Comparison of ENCODE assay signal across 23 cellular contexts in genomic region chr15:100253640-100254039, GRCh38.
A peak's percentile ranks its signal among the peaks of the same experiment; 100 is the strongest.
DNase-seq lines count a peak whose midpoint lies in the region; ATAC-seq lines count a peak whose summit lies in the region.
"Had no signal": no experiment of that assay in that cellular context is flagged by ENCODE, and none has a peak within 500 bp of the region (broad histone marks: within the 10 kb centered on the region; RNA-seq: fewer than 3 reads in every experiment).

No MANE protein-coding gene starts in this region.

- in situ Hi-C loops in SK-MEL-5 (cut with HindIII; ENCODE audit: low pct_unique_long_range_greater_than_20kb, low sequenced_read_pairs), result no loop called here

- CTCF ChIA-PET in activated CD4-positive, alpha-beta T cell treated with anti-CD3 and anti-CD28 coated beads for 36 hours (lab: Charles Lee), result no interaction called here

- H3K4me3 Mint-ChIP-seq in activated CD4-positive, alpha-beta T cell treated with anti-CD3 and anti-CD28 coated beads for 36 hours, result no peak overlapping the region
- H3K4me3 Mint-ChIP-seq in activated CD4-positive, alpha-beta T cell treated with anti-CD3 and anti-CD28 coated beads, Interleukin-2, amount 10 ng/mL, durations not matched to agents 24 days and 14 days, result no peak overlapping the region
- H3K4me3 Mint-ChIP-seq: CD4-positive, CD25-positive, alpha-beta regulatory T cell; IgD-negative memory B cell had no signal

- H3K27me3 Mint-ChIP-seq in activated CD4-positive, alpha-beta T cell treated with anti-CD3 and anti-CD28 coated beads for 36 hours, result no peaks in the 10 kb centered on the region
- no peaks in the 10 kb centered on the region for H3K27me3 Mint-ChIP-seq in activated CD4-positive, alpha-beta T cell treated with anti-CD3 and anti-CD28 coated beads, Interleukin-2, amount 10 ng/mL, durations not matched to agents 24 days and 14 days
- H3K27me3 Mint-ChIP-seq: CD4-positive, CD25-positive, alpha-beta regulatory T cell had no signal

- H3K9ac ChIP-seq in BLaER1, result no peak overlapping the region

- peaks cover 11% of the 10 kb centered on the region for H3K4me1 ChIP-seq in BLaER1
- H3K4me1 ChIP-seq: BE2C, SJCRH30 had no signal

- H3K4me2 ChIP-seq in BLaER1, result peak overlapping the region; percentile 37; the same call in 1 of the 2 replicates

- H3K36me3 Mint-ChIP-seq in activated CD4-positive, alpha-beta T cell treated with anti-CD3 and anti-CD28 coated beads for 36 hours (ENCODE audit: low read depth), result peaks cover 9% of the 10 kb centered on the region
- H3K36me3 Mint-ChIP-seq in activated CD4-positive, alpha-beta T cell treated with anti-CD3 and anti-CD28 coated beads, Interleukin-2, amount 10 ng/mL, durations not matched to agents 24 days and 14 days (ENCODE audit: low read depth), result no peaks in the 10 kb centered on the region
- H3K36me3 Mint-ChIP-seq: IgD-negative memory B cell had no signal

- H3K9me3 Mint-ChIP-seq in activated CD4-positive, alpha-beta T cell treated with anti-CD3 and anti-CD28 coated beads for 36 hours (ENCODE audit: low read depth), result no peaks in the 10 kb centered on the region
- H3K9me3 Mint-ChIP-seq in activated CD4-positive, alpha-beta T cell treated with anti-CD3 and anti-CD28 coated beads, Interleukin-2, amount 10 ng/mL, durations not matched to agents 24 days and 14 days, result no peaks in the 10 kb centered on the region
- H3K9me3 Mint-ChIP-seq: IgD-negative memory B cell had no signal

- H3K27ac Mint-ChIP-seq in activated CD4-positive, alpha-beta T cell treated with anti-CD3 and anti-CD28 coated beads for 36 hours, result no peak overlapping the region
- H3K27ac Mint-ChIP-seq in activated CD4-positive, alpha-beta T cell treated with anti-CD3 and anti-CD28 coated beads, Interleukin-2, amount 10 ng/mL, durations not matched to agents 24 days and 14 days, result no peak overlapping the region
- H3K27ac Mint-ChIP-seq: CD4-positive, CD25-positive, alpha-beta regulatory T cell; IgD-negative memory B cell had no signal

- no peak overlapping the region for H3K27ac ChIP-seq in BLaER1
- H3K27ac ChIP-seq: 22Rv1, HL-60, SJCRH30 had no signal

- H3K36me3 ChIP-seq in BLaER1, result no peaks in the 10 kb centered on the region
- H3K36me3 ChIP-seq: SJCRH30 had no signal

- no peak overlapping the region for H3K4me3 ChIP-seq in BLaER1
- H3K4me3 ChIP-seq: SJCRH30 had no signal

- H4K20me1 ChIP-seq in BLaER1, result no peaks in the 10 kb centered on the region

- peak; percentile 47 for ATAC-seq in activated CD4-positive, alpha-beta T cell treated with anti-CD3 and anti-CD28 coated beads for 36 hours
- ATAC-seq in HG03432 (IDR thresholded peaks at IDR 0.05; ENCODE audit: unreplicated experiment) (no peak), HG03571 (IDR thresholded peaks at IDR 0.05; ENCODE audit: unreplicated experiment) (no peak), HG02623 (IDR thresholded peaks at IDR 0.05; ENCODE audit: unreplicated experiment) (no peak)
- ATAC-seq: PC-3 had no signal

- intact Hi-C loops in activated CD4-positive, alpha-beta T cell treated with anti-CD3 and anti-CD28 coated beads for 36 hours (cut with DNase I, micrococcal nuclease), result no loop called here
- intact Hi-C loops in activated CD4-positive, alpha-beta T cell treated with anti-CD3 and anti-CD28 coated beads, Interleukin-2, amount 10 ng/mL, durations not matched to agents 24 days and 14 days (cut with micrococcal nuclease), result no loop called here

- DNase-seq in activated CD4-positive, alpha-beta T cell treated with anti-CD3 and anti-CD28 coated beads for 36 hours, result no peak
- DNase-seq in activated CD4-positive, alpha-beta T cell treated with anti-CD3 and anti-CD28 coated beads, Interleukin-2, amount 10 ng/mL, durations not matched to agents 24 days and 14 days, result no peak
- peak; percentile 34 for DNase-seq in SK-MEL-5 (ENCODE audit: low read depth, low spot score)
- peak; percentile 10 for DNase-seq in ecto neural progenitor cell (ENCODE audit: low spot score)
- DNase-seq: ACHN; BE2C; CD4-positive, CD25-positive, alpha-beta regulatory T cell; Karpas-422; NCI-H1105; NCI-H1436 treated with DMSO at 0.1 percent for 48 hours; NCI-H187 treated with DMSO at 0.1 percent for 48 hours; NCI-H2171 treated with DMSO at 0.1 percent for 48 hours; NCI-H446; NCI-H524 treated with DMSO at 0.1 percent for 48 hours; PC-3; SJCRH30 had no signal

- H3K9me3 ChIP-seq in BLaER1, result peaks cover 5% of the 10 kb centered on the region; the same call in 1 of the 2 replicates
- H3K9me3 ChIP-seq: BE2C, SJCRH30 had no signal

- peaks cover 2% of the 10 kb centered on the region for H3K4me1 Mint-ChIP-seq in activated CD4-positive, alpha-beta T cell treated with anti-CD3 and anti-CD28 coated beads for 36 hours
- H3K4me1 Mint-ChIP-seq in activated CD4-positive, alpha-beta T cell treated with anti-CD3 and anti-CD28 coated beads, Interleukin-2, amount 10 ng/mL, durations not matched to agents 24 days and 14 days, result no peaks in the 10 kb centered on the region
- H3K4me1 Mint-ChIP-seq: IgD-negative memory B cell had no signal

- no peaks in the 10 kb centered on the region for H3K27me3 ChIP-seq in BLaER1
- H3K27me3 ChIP-seq: BE2C, SJCRH30 had no signal

- POLR2A ChIA-PET in activated CD4-positive, alpha-beta T cell treated with anti-CD3 and anti-CD28 coated beads for 36 hours (lab: Charles Lee), result no interaction called here

Comparison
In these comparisons a context has a peak if more than half of its experiments do, and no peak if none do; other contexts are left out.
1. DNase-seq: peak in SK-MEL-5 (single experiment) and ecto neural progenitor cell (single experiment); none in activated CD4-positive, alpha-beta T cell treated with anti-CD3 and anti-CD28 coated beads for 36 hours (single experiment) and activated CD4-positive, alpha-beta T cell treated with anti-CD3 and anti-CD28 coated beads, Interleukin-2, amount 10 ng/mL, durations not matched to agents 24 days and 14 days (single experiment).